In the genomic region with DNA sequence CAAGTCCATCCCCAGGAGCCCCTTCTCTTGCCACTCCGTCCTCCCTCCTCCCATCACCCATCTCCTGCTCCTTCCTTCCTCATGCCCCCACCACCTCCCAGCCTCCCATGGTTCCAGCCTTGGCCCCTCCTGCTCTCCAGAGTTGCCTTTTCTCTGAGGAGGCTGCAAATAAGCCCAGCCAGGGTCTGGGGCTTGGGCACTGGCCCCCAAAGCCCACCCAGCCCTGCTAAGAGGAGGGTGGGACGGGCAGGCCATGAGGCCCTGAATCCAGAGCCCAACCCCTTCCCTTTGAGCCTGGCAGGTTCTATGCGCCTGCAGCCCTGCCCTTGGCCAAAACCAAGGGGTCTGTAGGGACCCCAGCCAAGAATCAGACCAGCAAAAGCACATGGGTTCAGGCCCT, we compare ENCODE assay signal across 1 cellular context.
TF ChIP-seq lines count a peak whose summit lies in the region.

No MANE protein-coding gene starts in this region.

TF ChIP-seq in A549, 52 proteins besides CTCF, POLR2A, EP300 and RAD21:
- TF ChIP-seq MYC (IDR thresholded peaks at IDR 0.05; ENCODE audit: borderline replicate concordance, low read length) (no peak), HDAC2 (IDR thresholded peaks at IDR 0.05) (no peak), HEYL (CRISPR knock-in tag; IDR thresholded peaks at IDR 0.05) (no peak), POLR2AphosphoS2 (conservative IDR thresholded peaks at IDR 0.05; ENCODE audit: low read length) (no peak), MAZ (IDR thresholded peaks at IDR 0.05; ENCODE audit: borderline replicate concordance, low read depth, low read length) (no peak), TFCP2L1 (CRISPR knock-in tag; IDR thresholded peaks at IDR 0.05) (no peak), CBX8 (IDR thresholded peaks at IDR 0.05) (no peak)
- TF ChIP-seq, protein P1, sequence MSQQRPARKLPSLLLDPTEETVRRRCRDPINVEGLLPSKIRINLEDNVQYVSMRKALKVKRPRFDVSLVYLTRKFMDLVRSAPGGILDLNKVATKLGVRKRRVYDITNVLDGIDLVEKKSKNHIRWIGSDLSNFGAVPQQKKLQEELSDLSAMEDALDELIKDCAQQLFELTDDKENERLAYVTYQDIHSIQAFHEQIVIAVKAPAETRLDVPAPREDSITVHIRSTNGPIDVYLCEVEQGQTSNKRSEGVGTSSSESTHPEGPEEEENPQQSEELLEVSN (IDR thresholded peaks at IDR 0.05; ENCODE audit: borderline replicate concordance, low read depth): no peak
